Comparison of ENCODE assay signal across 16 cellular contexts in genomic region chr2:183284606-183285005, GRCh38.
A peak's percentile ranks its signal among the peaks of the same experiment; 100 is the strongest.
DNase-seq lines count a peak whose midpoint lies in the region; TF ChIP-seq lines count a peak whose summit lies in the region.
"Had no signal": no experiment of that assay in that cellular context is flagged by ENCODE, and none has a peak within 500 bp of the region (broad histone marks: within the 10 kb centered on the region; RNA-seq: fewer than 3 reads in every experiment).

No MANE protein-coding gene starts in this region.

- H3K4me1 ChIP-seq in skeletal muscle satellite cell (ENCODE audit: control insufficient read depth, insufficient read depth, low read length) (peaks cover 10% of the 10 kb centered on the region), neural progenitor cell (no peaks in the 10 kb centered on the region)
- H3K4me1 ChIP-seq: left ventricle myocardium inferior had no signal

- H3K4me1 Mint-ChIP-seq in activated CD4-positive, alpha-beta T cell treated with anti-CD3 and anti-CD28 coated beads, Interleukin-2, amount 10 ng/mL, durations not matched to agents 7 days and 5 days, result no peaks in the 10 kb centered on the region
- peaks cover 4% of the 10 kb centered on the region for H3K4me1 Mint-ChIP-seq in neural progenitor cell
- no peaks in the 10 kb centered on the region for H3K4me1 Mint-ChIP-seq in activated naive CD8-positive, alpha-beta T cell treated with anti-CD3 and anti-CD28 coated beads for 36 hours
- H3K4me1 Mint-ChIP-seq: T-cell had no signal

- no peak overlapping the region for H3K27ac Mint-ChIP-seq in activated CD4-positive, alpha-beta T cell treated with anti-CD3 and anti-CD28 coated beads, Interleukin-2, amount 10 ng/mL, durations not matched to agents 7 days and 5 days
- H3K27ac Mint-ChIP-seq in neural progenitor cell, result no peak overlapping the region
- H3K27ac Mint-ChIP-seq in activated naive CD8-positive, alpha-beta T cell treated with anti-CD3 and anti-CD28 coated beads for 36 hours, result no peak overlapping the region
- H3K27ac Mint-ChIP-seq: activated T-helper 1 cell treated with anti-CD3 and anti-CD28 coated beads, Interleukin-12 subunit alpha, Interleukin-12 subunit beta, Interleukin-2, Interleukin-4 antibody, amounts not matched to agents 30 ng/mL and 10 ng/mL and 1 ng/mL, durations not matched to agents 14 hours and 24 hours and 36 hours; T-cell had no signal

- no peaks in the 10 kb centered on the region for H3K9me3 Mint-ChIP-seq in activated CD4-positive, alpha-beta T cell treated with anti-CD3 and anti-CD28 coated beads, Interleukin-2, amount 10 ng/mL, durations not matched to agents 7 days and 5 days
- peaks cover 3% of the 10 kb centered on the region for H3K9me3 Mint-ChIP-seq in neural progenitor cell
- H3K9me3 Mint-ChIP-seq in activated naive CD8-positive, alpha-beta T cell treated with anti-CD3 and anti-CD28 coated beads for 36 hours, result no peaks in the 10 kb centered on the region
- H3K9me3 Mint-ChIP-seq: activated T-helper 1 cell treated with anti-CD3 and anti-CD28 coated beads, Interleukin-12 subunit alpha, Interleukin-12 subunit beta, Interleukin-2, Interleukin-4 antibody, amounts not matched to agents 30 ng/mL and 10 ng/mL and 1 ng/mL, durations not matched to agents 14 hours and 24 hours and 36 hours; T-cell had no signal

- no peaks in the 10 kb centered on the region for H3K27me3 Mint-ChIP-seq in activated CD4-positive, alpha-beta T cell treated with anti-CD3 and anti-CD28 coated beads, Interleukin-2, amount 10 ng/mL, durations not matched to agents 7 days and 5 days
- H3K27me3 Mint-ChIP-seq in neural progenitor cell (ENCODE audit: insufficient read depth, low read depth), result peaks cover 2% of the 10 kb centered on the region
- no peaks in the 10 kb centered on the region for H3K27me3 Mint-ChIP-seq in activated naive CD8-positive, alpha-beta T cell treated with anti-CD3 and anti-CD28 coated beads for 36 hours

- H3K27ac ChIP-seq in neural progenitor cell, result no peak overlapping the region
- H3K27ac ChIP-seq: hepatocyte, left ventricle myocardium inferior had no signal

- no peak overlapping the region for H3K9ac ChIP-seq in skeletal muscle satellite cell (ENCODE audit: low read depth, low read length)
- H3K9ac ChIP-seq in neural progenitor cell, result no peak overlapping the region

- no peaks in the 10 kb centered on the region for H4K20me1 ChIP-seq in neural progenitor cell (ENCODE audit: low read depth)

- H3K4me3 Mint-ChIP-seq in activated CD4-positive, alpha-beta T cell treated with anti-CD3 and anti-CD28 coated beads, Interleukin-2, amount 10 ng/mL, durations not matched to agents 7 days and 5 days, result no peak overlapping the region
- H3K4me3 Mint-ChIP-seq in neural progenitor cell, result no peak overlapping the region
- no peak overlapping the region for H3K4me3 Mint-ChIP-seq in activated naive CD8-positive, alpha-beta T cell treated with anti-CD3 and anti-CD28 coated beads for 36 hours
- H3K4me3 Mint-ChIP-seq: activated T-helper 1 cell treated with anti-CD3 and anti-CD28 coated beads, Interleukin-12 subunit alpha, Interleukin-12 subunit beta, Interleukin-2, Interleukin-4 antibody, amounts not matched to agents 30 ng/mL and 10 ng/mL and 1 ng/mL, durations not matched to agents 14 hours and 24 hours and 36 hours; T-cell had no signal

- intact Hi-C loops in posterior vena cava (cut with DNase I), result no loop called here

- H3K79me2 ChIP-seq in neural progenitor cell (ENCODE audit: low read depth), result no peaks in the 10 kb centered on the region
- H3K79me2 ChIP-seq: hepatocyte had no signal

- no peaks in the 10 kb centered on the region for H3K36me3 Mint-ChIP-seq in activated CD4-positive, alpha-beta T cell treated with anti-CD3 and anti-CD28 coated beads, Interleukin-2, amount 10 ng/mL, durations not matched to agents 7 days and 5 days (ENCODE audit: low read depth)
- H3K36me3 Mint-ChIP-seq in neural progenitor cell, result no peaks in the 10 kb centered on the region
- no peaks in the 10 kb centered on the region for H3K36me3 Mint-ChIP-seq in activated naive CD8-positive, alpha-beta T cell treated with anti-CD3 and anti-CD28 coated beads for 36 hours
- H3K36me3 Mint-ChIP-seq: T-cell had no signal

- H3K4me2 ChIP-seq in skeletal muscle satellite cell (ENCODE audit: low read length) (peak overlapping the region; percentile 69), neural progenitor cell (no peak overlapping the region)
- H3K4me2 ChIP-seq: hepatocyte had no signal

- no peaks in the 10 kb centered on the region for H3F3A ChIP-seq in neural progenitor cell (ENCODE audit: low read depth)

- CTCF ChIA-PET in activated CD4-positive, alpha-beta T cell treated with anti-CD3 and anti-CD28 coated beads, Interleukin-2, amount 10 ng/mL, durations not matched to agents 7 days and 5 days (lab: Charles Lee), result no interaction called here

- H2AFZ ChIP-seq in neural progenitor cell (replicated peaks), result no peak overlapping the region
- H2AFZ ChIP-seq: hepatocyte had no signal

- H3K9me3 ChIP-seq in skeletal muscle satellite cell (replicated peaks; ENCODE audit: low read length) (peaks cover 4% of the 10 kb centered on the region), neural progenitor cell (ENCODE audit: low read depth) (no peaks in the 10 kb centered on the region)

- POLR2A ChIA-PET in activated CD4-positive, alpha-beta T cell treated with anti-CD3 and anti-CD28 coated beads, Interleukin-2, amount 10 ng/mL, durations not matched to agents 7 days and 5 days (lab: Charles Lee), result no interaction called here

- H3K4me3 ChIP-seq in fibroblast of pulmonary artery (replicated peaks; ENCODE audit: low read depth, low read length), result no peak overlapping the region
- no peak overlapping the region for H3K4me3 ChIP-seq in skeletal muscle satellite cell (ENCODE audit: low read length)
- no peak overlapping the region for H3K4me3 ChIP-seq in neural progenitor cell
- H3K4me3 ChIP-seq: hepatocyte, left ventricle myocardium inferior had no signal

- TF ChIP-seq CTCF in fibroblast of pulmonary artery (IDR thresholded peaks at IDR 0.05; ENCODE audit: low read length, missing control alignments) (no peak), neural progenitor cell (IDR thresholded peaks at IDR 0.05) (no peak)

- DNase-seq in H4 (ENCODE audit: low spot score) (peak; percentile 6), SK-MEL-5 (ENCODE audit: low read depth, low spot score) (peak; percentile 10), fibroblast of pulmonary artery (ENCODE audit: low read depth) (peak; percentile 69), neural progenitor cell (ENCODE audit: low spot score) (no peak), posterior vena cava (ENCODE audit: low spot score) (no peak)
- DNase-seq in activated CD4-positive, alpha-beta T cell treated with anti-CD3 and anti-CD28 coated beads, Interleukin-2, amount 10 ng/mL, durations not matched to agents 7 days and 5 days, result no peak
- DNase-seq in activated naive CD8-positive, alpha-beta T cell treated with anti-CD3 and anti-CD28 coated beads for 36 hours, result no peak
- DNase-seq: activated CD4-positive, alpha-beta T cell treated with anti-CD3 and anti-CD28 coated beads, Interleukin-2, amount 50 U/mL, for 1 hour; Calu3; left ventricle myocardium inferior; NCI-H345; small intestine; T-cell had no signal

- in situ Hi-C loops in SK-MEL-5 (cut with HindIII; ENCODE audit: low pct_unique_long_range_greater_than_20kb, low sequenced_read_pairs), result no loop called here

- no peaks in the 10 kb centered on the region for H3K36me3 ChIP-seq in skeletal muscle satellite cell (ENCODE audit: insufficient read depth, low read length)
- no peaks in the 10 kb centered on the region for H3K36me3 ChIP-seq in neural progenitor cell
- H3K36me3 ChIP-seq: left ventricle myocardium inferior had no signal

- no peaks in the 10 kb centered on the region for H3K27me3 ChIP-seq in skeletal muscle satellite cell (ENCODE audit: control insufficient read depth, insufficient read depth, low read length)
- peaks cover 18% of the 10 kb centered on the region for H3K27me3 ChIP-seq in neural progenitor cell
- H3K27me3 ChIP-seq: hepatocyte had no signal

Comparison
In these comparisons a context has a peak if more than half of its experiments do, and no peak if none do; other contexts are left out.
1. DNase-seq: peak in H4 (single experiment), SK-MEL-5 (single experiment) and fibroblast of pulmonary artery (single experiment); none in activated CD4-positive, alpha-beta T cell treated with anti-CD3 and anti-CD28 coated beads, Interleukin-2, amount 10 ng/mL, durations not matched to agents 7 days and 5 days (single experiment), neural progenitor cell (single experiment), activated naive CD8-positive, alpha-beta T cell treated with anti-CD3 and anti-CD28 coated beads for 36 hours (single experiment) and posterior vena cava (single experiment).